In genomic region chr3:43152649-43153048, GRCh38 we compare ENCODE assay signal across 15 cellular contexts. TPM values are rescaled to one million over a fixed set of nuclear protein-coding genes. Genes with fewer than 3 reads are reported as not detected.
DNase-seq lines count a peak whose midpoint lies in the region; ATAC-seq and TF ChIP-seq lines count a peak whose summit lies in the region.
"Had no signal": no experiment of that assay in that cellular context is flagged by ENCODE, and none has a peak within 500 bp of the region (broad histone marks: within the 10 kb centered on the region; RNA-seq: fewer than 3 reads in every experiment).

No MANE protein-coding gene starts in this region.

- no peak for TF ChIP-seq EP300 in esophagus muscularis mucosa (IDR thresholded peaks at IDR 0.05)

- no peaks in the 10 kb centered on the region for H3K9me3 ChIP-seq in esophagus muscularis mucosa
- H3K9me3 ChIP-seq in testis = no peaks in the 10 kb centered on the region
- H3K9me3 ChIP-seq: tibial artery had no signal

- ATAC-seq in GM21526 (IDR thresholded peaks at IDR 0.05; ENCODE audit: low FRiP score, unreplicated experiment) (no peak), GM18517 (IDR thresholded peaks at IDR 0.05; ENCODE audit: unreplicated experiment) (no peak)

- no peak for TF ChIP-seq CTCF in esophagus muscularis mucosa (IDR thresholded peaks at IDR 0.05)
- TF ChIP-seq CTCF in testis (IDR thresholded peaks at IDR 0.05) = no peak

- H3K4me3 ChIP-seq in esophagus muscularis mucosa = no peak overlapping the region
- H3K4me3 ChIP-seq in testis = no peak overlapping the region
- H3K4me3 ChIP-seq: tibial artery had no signal

- H3K27me3 ChIP-seq in esophagus muscularis mucosa (no peaks in the 10 kb centered on the region), testis (no peaks in the 10 kb centered on the region)
- H3K27me3 ChIP-seq: tibial artery had no signal

- intact Hi-C loops in esophagus muscularis mucosa (cut with DNase I) = loop anchor here (5.0 kb wide), 1 partner anchor 50 kb away; no protein-coding TSS in a partner anchor
- intact Hi-C loops in testis (cut with DNase I; ENCODE audit: low total_unique reads) = loop anchor here (10.0 kb wide), 1 partner anchor 188 kb away; no protein-coding TSS in a partner anchor

- DNase-seq in DMS79 treated with DMSO at 0.1 percent for 48 hours (lab: John Stamatoyannopoulos, UW) (peak; percentile 22), DMS79 (lab: John Stamatoyannopoulos, UW) (no peak), NCI-H69 (lab: John Stamatoyannopoulos, UW) (peak; percentile 8), esophagus muscularis mucosa (ENCODE audit: extremely low spot score) (peak; percentile 55), renal cortical epithelial cell (ENCODE audit: low read depth) (peak; percentile 4), testis (no peak)
- DNase-seq: 8988T; activated CD4-positive, alpha-beta T cell treated with anti-CD3 and anti-CD28 coated beads for 4 hours; activated CD8-positive, alpha-beta memory T cell treated with anti-CD3 and anti-CD28 coated beads, Interleukin-2, amount 50 U/mL, for 4 hours; NCI-H2081 treated with DMSO at 0.1 percent for 48 hours; small intestine; tibial artery had no signal

- TF ChIP-seq POLR2A in esophagus muscularis mucosa (IDR thresholded peaks at IDR 0.05; ENCODE audit: low read depth) (no peak), testis (IDR thresholded peaks at IDR 0.05) (no peak)

- 22% methylated on average over 5 of the region's 5 CpGs for WGBS in esophagus muscularis mucosa
- WGBS in testis, 2 donors = 51 to 56% methylated on average over 5 of the region's 5 CpGs

- peaks cover 10 to 36% (median 23%) of the 10 kb centered on the region in 4 donors for H3K4me1 ChIP-seq in esophagus muscularis mucosa
- no peaks in the 10 kb centered on the region for H3K4me1 ChIP-seq in testis

- no peaks in the 10 kb centered on the region for H3K36me3 ChIP-seq in esophagus muscularis mucosa
- no peaks in the 10 kb centered on the region for H3K36me3 ChIP-seq in testis (ENCODE audit: low read depth, missing control alignments)
- H3K36me3 ChIP-seq: tibial artery had no signal

- H3K27ac ChIP-seq in esophagus muscularis mucosa (replicated peaks in 1 of 4) = peak overlapping the region; percentile 26 to 63 (median 47)
- H3K27ac ChIP-seq in testis = no peak overlapping the region
- H3K27ac ChIP-seq: C4-2B, tibial artery had no signal

RNA-seq across cellular contexts. Expression of gene POMGNT2, which starts 46.8 kb away (rescaled TPM):
- total RNA-seq in esophagus muscularis mucosa (10 to 100 TPM; 22.4 to 39.6 (median 31.1) TPM), renal cortical epithelial cell (6.3 and 22.4 TPM in 2 replicates), testis (10 to 100 TPM; 33.2 to 45.7 TPM)
- 38.6 TPM for polyA plus RNA-seq in testis (ENCODE audit: insufficient read depth, low read depth, low replicate concordance)

Comparison
In these comparisons a context has a peak if more than half of its experiments do, and no peak if none do; other contexts are left out.
1. DNase-seq: peak in DMS79 treated with DMSO at 0.1 percent for 48 hours (single experiment), NCI-H69 (single experiment), esophagus muscularis mucosa (single experiment) and renal cortical epithelial cell (single experiment); none in DMS79 (single experiment) and testis (single experiment).
2. H3K27ac ChIP-seq: peak in esophagus muscularis mucosa (4 of 4); none in testis (0 of 2).